In genomic region chr2:59881214-59881613, GRCh38 we compare ENCODE assay signal across 23 cellular contexts.
DNase-seq lines count a peak whose midpoint lies in the region; ATAC-seq and TF ChIP-seq lines count a peak whose summit lies in the region.
"Had no signal": no experiment of that assay in that cellular context is flagged by ENCODE, and none has a peak within 500 bp of the region (broad histone marks: within the 10 kb centered on the region; RNA-seq: fewer than 3 reads in every experiment).

No MANE protein-coding gene starts in this region.

- H3K36me3 Mint-ChIP-seq in neural progenitor cell: no peaks in the 10 kb centered on the region
- H3K36me3 Mint-ChIP-seq: CD14-positive monocyte; CD8-positive, alpha-beta memory T cell had no signal

- dilution Hi-C loops in mammary epithelial cell (cut with HindIII; ENCODE audit: low sequenced_read_pairs): no loop called here

- H3K9me3 ChIP-seq in RWPE2 (ENCODE audit: severe bottlenecking): no peaks in the 10 kb centered on the region
- H3K9me3 ChIP-seq in mammary epithelial cell (replicated peaks; ENCODE audit: insufficient read depth, low read length): peaks cover 2% of the 10 kb centered on the region
- no peaks in the 10 kb centered on the region for H3K9me3 ChIP-seq in neural progenitor cell (ENCODE audit: low read depth)
- H3K9me3 ChIP-seq: A549; BE2C; BLaER1 treated with 17β-estradiol and CSF1 and Interleukin-3, amounts not matched to agents 10 nM and 100 nM had no signal

- TF ChIP-seq CTCF in RWPE2 (IDR thresholded peaks at IDR 0.05; ENCODE audit: poor library complexity, severe bottlenecking): no peak
- no peak for TF ChIP-seq CTCF in mammary epithelial cell (conservative IDR thresholded peaks at IDR 0.05 in 1 of 2, IDR thresholded peaks at IDR 0.05 in 1 of 2; ENCODE audit: extremely low read depth in 1 of 2, insufficient read depth in 1 of 2, low read depth in 1 of 2, low read length in 2 of 2)
- no peak for TF ChIP-seq CTCF in neural progenitor cell (IDR thresholded peaks at IDR 0.05)

- H4K20me1 ChIP-seq in mammary epithelial cell (ENCODE audit: insufficient read depth, low read length): no peaks in the 10 kb centered on the region
- H4K20me1 ChIP-seq in neural progenitor cell (ENCODE audit: low read depth): no peaks in the 10 kb centered on the region
- H4K20me1 ChIP-seq: BLaER1 treated with 17β-estradiol and CSF1 and Interleukin-3, amounts not matched to agents 10 nM and 100 nM had no signal

- intact Hi-C loops in mammary epithelial cell (cut with micrococcal nuclease): no loop called here

- DNase-seq in RWPE2 (ENCODE audit: low spot score) (no peak), mammary epithelial cell (peak; percentile 77), epithelial cell of prostate (ENCODE audit: low read depth, low spot score) (peak; percentile 34), foreskin melanocyte (peak; percentile 8), NCI-H526 (lab: John Stamatoyannopoulos, UW) (no peak), neural progenitor cell (ENCODE audit: low spot score) (no peak)
- DNase-seq: 8988T; ACHN; AML-193; BE2C; CD4-positive, alpha-beta T cell; CD8-positive, alpha-beta memory T cell; DMS 273 treated with DMSO at 0.1 percent for 48 hours; DMS79 treated with DMSO at 0.1 percent for 48 hours; GF-D8; H9 had no signal

- H3K9ac ChIP-seq in mammary epithelial cell (ENCODE audit: insufficient read depth, low read length): no peak overlapping the region
- H3K9ac ChIP-seq in neural progenitor cell: no peak overlapping the region
- H3K9ac ChIP-seq: BLaER1 treated with 17β-estradiol and CSF1 and Interleukin-3, amounts not matched to agents 10 nM and 100 nM had no signal

- peaks cover 21% of the 10 kb centered on the region for H3K27me3 Mint-ChIP-seq in neural progenitor cell (ENCODE audit: insufficient read depth, low read depth)
- H3K27me3 Mint-ChIP-seq: CD4-positive, alpha-beta T cell; CD8-positive, alpha-beta memory T cell had no signal

- peak; percentile 12; the same call in 1 of the 3 replicates for ATAC-seq in RWPE2 (ENCODE audit: low read depth)
- no peak for ATAC-seq in HG02884 (IDR thresholded peaks at IDR 0.05; ENCODE audit: unreplicated experiment)
- ATAC-seq in GM21576 (IDR thresholded peaks at IDR 0.05; ENCODE audit: unreplicated experiment): no peak
- ATAC-seq: A549, GM23338, HCT116 had no signal

- no peak overlapping the region for H2AFZ ChIP-seq in mammary epithelial cell (ENCODE audit: low read depth, low read length)
- no peak overlapping the region for H2AFZ ChIP-seq in neural progenitor cell (replicated peaks)
- H2AFZ ChIP-seq: GM23338 had no signal

- WGBS in mammary epithelial cell (ENCODE audit: low coverage, missing lambda C conversion rate): 0% methylated on average over 1 of the region's 1 CpG

- no TSS peak for BruUV-seq in mammary epithelial cell (replicated peaks; lab: Mats Ljungman, UMichigan)

- peak overlapping the region; percentile 19 for H3K4me2 ChIP-seq in mammary epithelial cell (ENCODE audit: insufficient read depth, low read depth, low read length)
- H3K4me2 ChIP-seq in neural progenitor cell: no peak overlapping the region
- H3K4me2 ChIP-seq: A549; BLaER1 treated with 17β-estradiol and CSF1 and Interleukin-3, amounts not matched to agents 10 nM and 100 nM; GM23338 had no signal

- no peak overlapping the region for H3K4me3 ChIP-seq in RWPE2 (ENCODE audit: severe bottlenecking)
- no peak overlapping the region for H3K4me3 ChIP-seq in mammary epithelial cell (replicated peaks in 1 of 3; ENCODE audit: insufficient read depth in 1 of 3, low read depth in 2 of 3, low read length in 3 of 3)
- no peak overlapping the region for H3K4me3 ChIP-seq in neural progenitor cell
- H3K4me3 ChIP-seq: A549; BLaER1 treated with 17β-estradiol and CSF1 and Interleukin-3, amounts not matched to agents 10 nM and 100 nM; GM23338 had no signal

- no peaks in the 10 kb centered on the region for H3F3A ChIP-seq in neural progenitor cell (ENCODE audit: low read depth)

- CTCF ChIA-PET in mammary epithelial cell (lab: Charles Lee; ENCODE audit: low non-redundant PET): no interaction called here

- H3K4me3 Mint-ChIP-seq in neural progenitor cell: no peak overlapping the region
- H3K4me3 Mint-ChIP-seq: CD14-positive monocyte; CD4-positive, alpha-beta T cell; CD8-positive, alpha-beta memory T cell; GM23338; H9 had no signal

- H3K27me3 ChIP-seq in RWPE2 (ENCODE audit: insufficient read depth, poor library complexity, severe bottlenecking): no peaks in the 10 kb centered on the region
- no peaks in the 10 kb centered on the region for H3K27me3 ChIP-seq in mammary epithelial cell (ENCODE audit: insufficient read depth, low read length)
- no peaks in the 10 kb centered on the region for H3K27me3 ChIP-seq in neural progenitor cell
- H3K27me3 ChIP-seq: BE2C; BLaER1 treated with 17β-estradiol and CSF1 and Interleukin-3, amounts not matched to agents 10 nM and 100 nM had no signal

- no peaks in the 10 kb centered on the region for H3K4me1 ChIP-seq in RWPE2 (ENCODE audit: insufficient read depth, poor library complexity, severe bottlenecking)
- H3K4me1 ChIP-seq in mammary epithelial cell (ENCODE audit: insufficient read depth, low read length): peaks cover 5% of the 10 kb centered on the region
- H3K4me1 ChIP-seq in neural progenitor cell: no peaks in the 10 kb centered on the region
- H3K4me1 ChIP-seq: A549, BE2C had no signal

- H3K36me3 ChIP-seq in RWPE2 (ENCODE audit: low read depth) (no peaks in the 10 kb centered on the region), mammary epithelial cell (ENCODE audit: insufficient read depth, low read length) (no peaks in the 10 kb centered on the region), neural progenitor cell (no peaks in the 10 kb centered on the region)
- H3K36me3 ChIP-seq: BE2C; BLaER1 treated with 17β-estradiol and CSF1 and Interleukin-3, amounts not matched to agents 10 nM and 100 nM had no signal

- H3K79me2 ChIP-seq in mammary epithelial cell (ENCODE audit: insufficient read depth, low read length) (no peaks in the 10 kb centered on the region), neural progenitor cell (ENCODE audit: low read depth) (no peaks in the 10 kb centered on the region)

- in situ Hi-C loops in mammary epithelial cell (cut with MboI; ENCODE audit: low sequenced_read_pairs in 2 of 2): no loop called here

- H3K4me1 Mint-ChIP-seq in neural progenitor cell: peaks cover 29% of the 10 kb centered on the region

- no peak overlapping the region for H3K27ac Mint-ChIP-seq in neural progenitor cell
- H3K27ac Mint-ChIP-seq: CD14-positive monocyte; CD4-positive, alpha-beta T cell; CD8-positive, alpha-beta memory T cell; GM23338; H9 had no signal

- H3K9me3 Mint-ChIP-seq in neural progenitor cell: no peaks in the 10 kb centered on the region
- H3K9me3 Mint-ChIP-seq: CD14-positive monocyte; CD4-positive, alpha-beta T cell; CD8-positive, alpha-beta memory T cell; GM23338; H9 had no signal

- H3K27ac ChIP-seq in RWPE2 (ENCODE audit: poor library complexity, severe bottlenecking) (no peak overlapping the region), mammary epithelial cell (ENCODE audit: insufficient read depth, low read depth, low read length) (no peak overlapping the region), epithelial cell of prostate (no peak overlapping the region), neural progenitor cell (no peak overlapping the region)
- H3K27ac ChIP-seq: A549; BLaER1 treated with 17β-estradiol and CSF1 and Interleukin-3, amounts not matched to agents 10 nM and 100 nM had no signal

Comparison
In these comparisons a context has a peak if more than half of its experiments do, and no peak if none do; other contexts are left out.
1. DNase-seq: peak in mammary epithelial cell (single experiment), epithelial cell of prostate (single experiment) and foreskin melanocyte (single experiment); none in RWPE2 (single experiment), NCI-H526 (0 of 2) and neural progenitor cell (single experiment).